In genomic region chr18:77899972-77900754, GRCh38 we compare ENCODE assay signal across 8 cellular contexts.
DNase-seq lines count a peak whose midpoint lies in the region; ATAC-seq and TF ChIP-seq lines count a peak whose summit lies in the region.

No MANE protein-coding gene starts in this region.

- peaks cover 0 to 14% (median 0%) of the 10 kb centered on the region in 5 donors for H3K27me3 ChIP-seq in subcutaneous abdominal adipose tissue (ENCODE audit: control insufficient read depth in 5 of 5, insufficient read depth in 4 of 5, low read length in 5 of 5)

- no peak overlapping the region for H3K27ac Mint-ChIP-seq in natural killer cell

- TF ChIP-seq POLR2A in erythroblast (IDR thresholded peaks at IDR 0.05; ENCODE audit: low read length): no peak

- peaks cover 12 to 13% of the 10 kb centered on the region in 2 donors for H3K4me1 Mint-ChIP-seq in natural killer cell

- peak; percentile 69 for TF ChIP-seq CTCF in natural killer cell (IDR thresholded peaks at IDR 0.05)

- H3K4me3 ChIP-seq in subcutaneous abdominal adipose tissue (ENCODE audit: low read depth in 1 of 5, low read length in 5 of 5): peak overlapping the region in 4 of 5 donors; percentile 55 to 70 (median 58)

- H3K36me3 Mint-ChIP-seq in natural killer cell: no peaks in the 10 kb centered on the region

- H3K27me3 Mint-ChIP-seq in natural killer cell (ENCODE audit: low read depth in 2 of 2): peaks cover 0 to 34% of the 10 kb centered on the region in 2 donors

- peaks cover 0 to 10% (median 9%) of the 10 kb centered on the region in 5 donors for H3K4me1 ChIP-seq in subcutaneous abdominal adipose tissue (ENCODE audit: control insufficient read depth in 5 of 5, insufficient read depth in 5 of 5, low read length in 5 of 5)

- intact Hi-C loops in natural killer cell (cut with micrococcal nuclease): no loop called here

- H3K4me3 Mint-ChIP-seq in natural killer cell: peak overlapping the region; percentile 50

- H3K27ac ChIP-seq in subcutaneous abdominal adipose tissue (ENCODE audit: low read depth, low read length): no peak overlapping the region

- ATAC-seq in HG02870 (IDR thresholded peaks at IDR 0.05; ENCODE audit: unreplicated experiment) (peak; percentile 99), natural killer cell (peak; percentile 92 to 97 (median 96))

- H3K9me3 ChIP-seq in subcutaneous abdominal adipose tissue (ENCODE audit: control insufficient read depth in 5 of 5, low read length in 5 of 5): no peaks in the 10 kb centered on the region

- peak overlapping the region in 1 of 5 donors; percentile 44 for H3K9ac ChIP-seq in subcutaneous abdominal adipose tissue (ENCODE audit: low read length in 5 of 5)

- DNase-seq in NCI-H2081 (lab: John Stamatoyannopoulos, UW): peak; percentile 60 to 76
- DNase-seq in NCI-H2081 treated with DMSO at 0.1 percent for 48 hours (lab: John Stamatoyannopoulos, UW): no peak
- peak; percentile 49 for DNase-seq in NCI-H2107 treated with DMSO at 0.1 percent for 48 hours (lab: John Stamatoyannopoulos, UW; ENCODE audit: unreplicated experiment)
- peak; percentile 16 to 31 (median 23) for DNase-seq in activated CD8-positive, alpha-beta memory T cell treated with anti-CD3 and anti-CD28 coated beads for 48 hours (ENCODE audit: low read depth in 2 of 3, low spot score in 2 of 3)
- DNase-seq in erythroblast (lab: John Stamatoyannopoulos, UW): peak; percentile 63 to 69
- DNase-seq in natural killer cell: peak; percentile 50

- no peaks in the 10 kb centered on the region for H3K36me3 ChIP-seq in subcutaneous abdominal adipose tissue (ENCODE audit: control insufficient read depth in 5 of 5, insufficient read depth in 5 of 5, low read length in 5 of 5)

- H3K9me3 Mint-ChIP-seq in natural killer cell: no peaks in the 10 kb centered on the region
